Comparison of ENCODE assay signal across 8 cellular contexts in the genomic region with DNA sequence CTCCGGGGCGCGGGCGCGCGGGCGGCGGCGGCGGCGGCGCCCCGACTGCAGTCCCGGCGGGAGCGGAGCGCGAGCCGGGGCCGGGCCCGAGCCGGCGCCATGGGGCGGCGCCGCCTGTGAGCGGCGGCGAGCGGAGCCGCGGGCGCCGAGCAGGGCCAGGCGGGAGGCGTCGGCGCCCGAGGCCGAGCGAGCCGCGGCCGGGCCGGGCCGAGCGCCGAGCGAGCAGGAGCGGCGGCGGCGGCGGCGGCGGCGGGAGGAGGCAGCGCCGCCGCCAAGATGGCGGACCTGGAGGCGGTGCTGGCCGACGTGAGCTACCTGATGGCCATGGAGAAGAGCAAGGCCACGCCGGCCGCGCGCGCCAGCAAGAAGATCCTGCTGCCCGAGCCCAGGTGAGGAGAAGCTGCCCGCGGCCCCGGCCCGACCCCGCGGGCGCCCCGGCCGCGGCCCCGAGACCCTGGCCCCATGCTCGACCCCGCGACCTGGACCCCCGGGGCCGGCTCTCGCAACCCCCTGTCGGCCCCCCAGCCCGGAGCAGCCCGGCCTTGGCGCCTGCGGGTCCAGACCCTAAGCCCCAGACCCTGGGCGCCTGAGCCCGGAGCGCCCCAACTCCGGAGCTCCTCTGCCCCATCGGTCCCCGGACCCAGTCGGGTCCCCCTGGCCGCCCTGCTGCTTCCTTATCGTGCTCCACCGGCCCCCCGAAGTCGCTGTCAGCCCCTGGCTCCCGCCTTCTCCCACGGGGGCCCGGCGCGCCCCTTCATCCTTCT. TPM values are rescaled to one million over a fixed set of nuclear protein-coding genes. Genes with fewer than 3 reads are reported as not detected.
DNase-seq lines count a peak whose midpoint lies in the region; ATAC-seq and TF ChIP-seq lines count a peak whose summit lies in the region.

A gene (plus strand): TSS at position 50 of the 764 bp plus-strand sequence. CDS start 227 bp downstream, at position 277.

- peak within 1 kb of the TSS; percentile 82 for H4K91ac ChIP-seq in trophoblast cell (ENCODE audit: low read depth, low read length)

- H3K9ac ChIP-seq in trophoblast cell (ENCODE audit: low read length): peak within 1 kb of the TSS; percentile 75

- H4K8ac ChIP-seq in trophoblast cell (ENCODE audit: low read depth, low read length): peak within 1 kb of the TSS; percentile 61

- H3K4ac ChIP-seq in trophoblast cell (ENCODE audit: low read depth, low read length): peak within 1 kb of the TSS; percentile 82

- peak within 1 kb of the TSS; percentile 97 for H3K27ac Mint-ChIP-seq in Calu3 (ENCODE audit: unreplicated experiment)
- H3K27ac Mint-ChIP-seq in activated naive CD4-positive, alpha-beta T cell treated with anti-CD3 and anti-CD28 coated beads, Interleukin-2, amount 50 U/mL, for 72 hours: peak within 1 kb of the TSS; percentile 95 to 97

- H2BK12ac ChIP-seq in trophoblast cell (ENCODE audit: low read length): peak within 1 kb of the TSS; percentile 14

- peaks cover 49% of the 10 kb centered on the region for H3K36me3 Mint-ChIP-seq in Calu3 (ENCODE audit: insufficient read depth, unreplicated experiment)
- peaks cover 45 to 55% of the 10 kb centered on the region in 2 donors for H3K36me3 Mint-ChIP-seq in activated naive CD4-positive, alpha-beta T cell treated with anti-CD3 and anti-CD28 coated beads, Interleukin-2, amount 50 U/mL, for 72 hours

- H3K27me3 Mint-ChIP-seq in Calu3 (ENCODE audit: unreplicated experiment): no peaks in the 10 kb centered on the region

- H4K12ac ChIP-seq in trophoblast cell (ENCODE audit: low read depth, low read length): peak within 1 kb of the TSS; percentile 63

- BruUV-seq in Calu3 (replicated peaks; lab: Mats Ljungman, UMichigan): no TSS peak

- peak within 1 kb of the TSS; percentile 15 for H2BK5ac ChIP-seq in trophoblast cell (ENCODE audit: low read depth, low read length, poor library complexity)

- peak within 1 kb of the TSS; percentile 19 for H2BK120ac ChIP-seq in trophoblast cell (ENCODE audit: insufficient read depth, low read length, poor library complexity)

- H3K4me1 Mint-ChIP-seq in Calu3 (ENCODE audit: low read depth, unreplicated experiment): peaks cover 45% of the 10 kb centered on the region

- H3K27ac ChIP-seq in heart left ventricle (peak within 1 kb of the TSS; percentile 72 to 100 (median 90)), trophoblast cell (ENCODE audit: low read depth, low read length) (no peak within 1 kb of the TSS)

- H3K18ac ChIP-seq in trophoblast cell (ENCODE audit: low read length): peak within 1 kb of the TSS; percentile 50

- peak within 1 kb of the TSS; percentile 100 for H3K4me3 Mint-ChIP-seq in Calu3 (ENCODE audit: low read depth, unreplicated experiment)

- peak within 1 kb of the TSS; percentile 92 for H3K4me2 ChIP-seq in trophoblast cell (ENCODE audit: low read length)

- H2AFZ ChIP-seq in trophoblast cell (ENCODE audit: insufficient read depth, low read length, poor library complexity): no peak within 1 kb of the TSS

- peak within 1 kb of the TSS; percentile 73 for H3K14ac ChIP-seq in trophoblast cell (ENCODE audit: low read length)

- H3K27me3 ChIP-seq in H7 (ENCODE audit: control insufficient read depth, insufficient read depth, low read length) (peaks cover 7% of the 10 kb centered on the region), heart left ventricle (no peaks in the 10 kb centered on the region), trophoblast cell (ENCODE audit: insufficient read depth, low read length) (no peaks in the 10 kb centered on the region)

- H3K4me3 ChIP-seq in H7 (ENCODE audit: insufficient read depth, low read depth, low read length): peak within 1 kb of the TSS; percentile 75
- H3K4me3 ChIP-seq in heart left ventricle: peak within 1 kb of the TSS; percentile 57 to 99 (median 94)
- peak within 1 kb of the TSS; percentile 84 for H3K4me3 ChIP-seq in trophoblast cell (ENCODE audit: low read depth, low read length)

- ATAC-seq in activated naive CD4-positive, alpha-beta T cell treated with anti-CD3 and anti-CD28 coated beads, Interleukin-2, amount 50 U/mL, for 72 hours: peak in 1 of 2 donors; percentile 9
- peak in 2 of 4 donors; percentile 5 to 6 for ATAC-seq in heart left ventricle

- H3K4me1 ChIP-seq in heart left ventricle (peaks cover 24 to 77% (median 61%) of the 10 kb centered on the region in 12 donors), trophoblast cell (ENCODE audit: control insufficient read depth in 1 of 2, insufficient read depth in 2 of 2, low read length in 2 of 2) (peaks cover 29 to 38% of the 10 kb centered on the region in 2 experiments)

- H3K79me2 ChIP-seq in trophoblast cell (ENCODE audit: control insufficient read depth, insufficient read depth, low read length, poor library complexity): peaks cover 11% of the 10 kb centered on the region

- H3K9me3 ChIP-seq in heart left ventricle (no peaks in the 10 kb centered on the region), trophoblast cell (ENCODE audit: insufficient read depth, low read depth, low read length) (no peaks in the 10 kb centered on the region)

- peak; percentile 42 for DNase-seq in Calu3
- peak; percentile 82 for DNase-seq in H7
- DNase-seq in NCI-H2171 (lab: John Stamatoyannopoulos, UW): peak; percentile 41
- peak in 1 of 2 donors; percentile 64 for DNase-seq in activated naive CD4-positive, alpha-beta T cell treated with anti-CD3 and anti-CD28 coated beads, Interleukin-2, amount 50 U/mL, for 72 hours (ENCODE audit: low spot score in 2 of 2)
- peak in 3 of 5 donors; percentile 42 to 77 (median 66) for DNase-seq in heart left ventricle
- DNase-seq in trophoblast cell: peak; percentile 39 to 62
- DNase-seq in SIG-M5 (lab: John Stamatoyannopoulos, UW): no peak
- DNase-seq in anterior cingulate cortex (lab: John Stamatoyannopoulos, UW): no peak

- no peak within 1 kb of the TSS for H3K23ac ChIP-seq in trophoblast cell (ENCODE audit: low read length)

- no peaks in the 10 kb centered on the region for H3K9me3 Mint-ChIP-seq in Calu3 (ENCODE audit: low read depth, unreplicated experiment)
- no peaks in the 10 kb centered on the region for H3K9me3 Mint-ChIP-seq in activated naive CD4-positive, alpha-beta T cell treated with anti-CD3 and anti-CD28 coated beads, Interleukin-2, amount 50 U/mL, for 72 hours

- peak within 1 kb of the TSS; percentile 61 for H2AK5ac ChIP-seq in trophoblast cell (ENCODE audit: low read length)

- CTCF ChIA-PET in Calu3 (lab: Charles Lee): interaction anchor here (0.6 to 2.4 kb wide), 3 partner anchors 51 to 116 kb away, joined by 3 to 24 read pairs (median 3); no protein-coding TSS in a partner anchor

- TF ChIP-seq CTCF in Calu3 (IDR thresholded peaks at IDR 0.05; ENCODE audit: unreplicated experiment) (no peak), heart left ventricle (IDR thresholded peaks at IDR 0.05) (no peak)

- WGBS in heart left ventricle, 4 donors: 0 to 2% (median 1%) methylated on average over 29 to 110 of the region's 110 CpGs
- no CpG with 5 or more reads among the region's 110 CpGs for WGBS in trophoblast cell (ENCODE audit: extremely low coverage, insufficient coverage, insufficient read length)

- intact Hi-C loops in Calu3 (cut with micrococcal nuclease; ENCODE audit: unreplicated experiment): loop anchor here (10.0 kb wide), 1 partner anchor 118 kb away; no protein-coding TSS in a partner anchor
- intact Hi-C loops in heart left ventricle (cut with DNase I): loop anchor here in 7 of 10 donors (1.0 to 5.0 kb wide), 6 partner anchors 22 to 121 kb away; a partner anchor contains a TSS

- TF ChIP-seq POLR2A in heart left ventricle (IDR thresholded peaks at IDR 0.05): no peak

- H3K36me3 ChIP-seq in H7 (replicated peaks; ENCODE audit: control insufficient read depth, insufficient read depth, low read length): peaks cover 5% of the 10 kb centered on the region
- H3K36me3 ChIP-seq in heart left ventricle: peaks cover 0 to 24% (median 2%) of the 10 kb centered on the region in 9 donors
- peaks cover 10 to 11% of the 10 kb centered on the region in 2 experiments for H3K36me3 ChIP-seq in trophoblast cell (ENCODE audit: control insufficient read depth in 1 of 2, insufficient read depth in 2 of 2, low read length in 2 of 2)

- peaks cover 7% of the 10 kb centered on the region for H3K79me1 ChIP-seq in trophoblast cell (ENCODE audit: low read length)

RNA-seq across cellular contexts. Expression of the gene that starts here (rescaled TPM):
- total RNA-seq in Calu3 (2022) (69.8 and 71.3 TPM in 2 replicates), heart left ventricle (100 to 1,000 TPM in 1 of 9 donors, 10 to 100 TPM in 8; 40.1 to 107 (median 49.6) TPM)
- 73.8 and 82.1 TPM in 2 replicates for total RNA-seq in H7 (2014; rRNA removed; shearing (Covaris generic))
- 100 to 1,000 TPM; 289 to 376 TPM for total RNA-seq in activated naive CD4-positive, alpha-beta T cell treated with anti-CD3 and anti-CD28 coated beads, Interleukin-2, amount 50 U/mL, for 72 hours
- 10 to 100 TPM; 55.6 to 63.8 TPM for polyA plus RNA-seq in heart left ventricle
- 22.3 and 22.9 TPM in 2 replicates for polyA plus RNA-seq in trophoblast cell (2013)

Comparison
In these comparisons a context has a peak if more than half of its experiments do, and no peak if none do; other contexts are left out.
1. DNase-seq: peak in Calu3 (single experiment), H7 (single experiment), NCI-H2171 (single experiment), heart left ventricle (3 of 5) and trophoblast cell (2 of 2); none in SIG-M5 (single experiment) and anterior cingulate cortex (0 of 58).
2. Peak in every context shown above with its lines, with median percentiles within 50 percentile points of each other: H3K4me3 ChIP-seq.